In genomic region chr2:108377411-108377810, GRCh38 we compare ENCODE assay signal across 12 cellular contexts. TPM values are rescaled to one million over a fixed set of nuclear protein-coding genes. Genes with fewer than 3 reads are reported as not detected.
DNase-seq lines count a peak whose midpoint lies in the region; ATAC-seq, FAIRE-seq and TF ChIP-seq lines count a peak whose summit lies in the region.
"Had no signal": no experiment of that assay in that cellular context is flagged by ENCODE, and none has a peak within 500 bp of the region (broad histone marks: within the 10 kb centered on the region; RNA-seq: fewer than 3 reads in every experiment).

No MANE protein-coding gene starts in this region.

- TF ChIP-seq CTCF in kidney (IDR thresholded peaks at IDR 0.05; ENCODE audit: borderline replicate concordance, extremely low read depth, insufficient read depth): no peak

- DNase-seq in ELF-1 (ENCODE audit: low read depth, low spot score): peak; percentile 4
- no peak for DNase-seq in kidney
- DNase-seq in sciatic nerve (ENCODE audit: low spot score): no peak
- no peak for DNase-seq in GM19239 (ENCODE audit: insufficient read length, low spot score)
- no peak for DNase-seq in NOMO-1 treated with DMSO at 0.1 percent for 48 hours (lab: John Stamatoyannopoulos, UW; ENCODE audit: unreplicated experiment)
- DNase-seq in NOMO-1 treated with dmso at 0.1 percent for 144 hours (lab: John Stamatoyannopoulos, UW; ENCODE audit: unreplicated experiment): no peak
- DNase-seq: activated naive CD8-positive, alpha-beta T cell treated with anti-CD3 and anti-CD28 coated beads, Interleukin-2, amount 50 U/mL, for 24 hours; natural killer cell; NCI-H2171 treated with DMSO at 0.1 percent for 48 hours had no signal

- peak overlapping the region; percentile 22 to 83 for H3K9ac ChIP-seq in kidney (ENCODE audit: low read length in 2 of 2)

- peak overlapping the region; percentile 70 to 82 for H3K4me3 ChIP-seq in kidney (ENCODE audit: low read length in 2 of 2)

- FAIRE-seq in kidney (lab: Jason Lieb, UNC) (no peak), GM19239 (lab: Jason Lieb, UNC) (no peak)

- peaks cover 7 to 9% of the 10 kb centered on the region in 2 donors for H3K4me1 ChIP-seq in kidney (ENCODE audit: control insufficient read depth in 1 of 2, insufficient read depth in 1 of 2, low read depth in 1 of 2, low read length in 2 of 2)

- intact Hi-C loops in kidney (cut with DNase I) (no loop called here), sciatic nerve (cut with DNase I) (no loop called here)

- H3K9me3 ChIP-seq in kidney (ENCODE audit: control insufficient read depth in 1 of 2, low read length in 2 of 2): no peaks in the 10 kb centered on the region

- H3K36me3 ChIP-seq in kidney (ENCODE audit: control insufficient read depth in 1 of 2, insufficient read depth in 2 of 2, low read length in 2 of 2): peaks cover 0 to 7% of the 10 kb centered on the region in 2 donors

- ATAC-seq in sciatic nerve (peak; percentile 66), HG03432 (IDR thresholded peaks at IDR 0.05; ENCODE audit: unreplicated experiment) (no peak)
- ATAC-seq: activated naive CD8-positive, alpha-beta T cell treated with anti-CD3 and anti-CD28 coated beads, Interleukin-2, amount 50 U/mL, for 24 hours; natural killer cell had no signal

- H3K27ac ChIP-seq in cingulate gyrus (ENCODE audit: low read depth, low read length) (peak overlapping the region; percentile 76), kidney (ENCODE audit: low read depth in 2 of 2, low read length in 2 of 2) (peak overlapping the region; percentile 30 to 90)

RNA-seq across cellular contexts. Expression of gene SULT1C4, which starts 0.3 kb away (rescaled TPM):
- total RNA-seq in kidney (24.7 TPM), sciatic nerve (12.5 TPM)
- polyA plus RNA-seq in kidney (ENCODE audit: insufficient read depth, low read depth, low replicate concordance): 7.1 TPM
- total RNA-seq: natural killer cell had no signal
- polyA plus RNA-seq: IgD-negative memory B cell had no signal
